ENCODE assay signal across 11 cellular contexts in the genomic region with DNA sequence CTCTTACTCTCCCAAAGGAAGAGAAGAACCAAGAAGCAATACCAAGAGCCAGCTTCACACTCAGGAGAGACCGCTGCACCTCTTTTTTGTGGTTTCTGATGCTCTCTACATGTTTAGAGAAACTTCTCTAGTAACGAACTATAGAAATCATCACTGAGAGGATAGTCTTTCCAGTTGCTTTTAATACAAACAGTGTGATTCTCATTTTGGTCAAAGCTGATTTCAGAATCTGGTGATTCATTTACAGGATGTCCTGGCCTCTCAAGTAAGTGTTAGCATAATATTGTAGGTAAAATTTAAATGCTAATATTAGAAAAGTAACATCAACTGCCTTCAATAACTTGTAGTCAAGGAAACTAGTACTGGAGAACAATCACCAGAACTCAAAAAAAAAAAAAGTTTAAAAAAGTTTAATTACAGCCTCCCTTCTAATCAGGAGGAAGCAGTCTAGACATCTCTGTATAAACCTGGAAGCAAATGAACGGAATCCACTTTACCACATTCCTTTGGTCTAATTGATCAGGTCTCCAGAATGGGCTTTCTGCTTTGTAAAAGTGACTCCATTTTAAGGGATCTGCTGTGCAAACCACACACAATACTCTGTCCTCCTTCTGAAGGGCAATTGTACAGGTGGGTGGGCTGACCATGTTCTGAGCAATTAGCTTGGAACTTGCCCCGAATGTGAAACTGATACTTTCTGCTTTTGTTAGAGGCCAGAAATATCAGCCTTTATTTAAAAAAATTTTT. TPM values are rescaled to one million over a fixed set of nuclear protein-coding genes. Genes with fewer than 3 reads are reported as not detected.
DNase-seq lines count a peak whose midpoint lies in the region; TF ChIP-seq lines count a peak whose summit lies in the region.
"Had no signal": no experiment of that assay in that cellular context is flagged by ENCODE, and none has a peak within 500 bp of the region (broad histone marks: within the 10 kb centered on the region; RNA-seq: fewer than 3 reads in every experiment).

No MANE protein-coding gene starts in this region.

- H3K27me3 ChIP-seq in mammary epithelial cell (ENCODE audit: insufficient read depth, low read length) (no peaks in the 10 kb centered on the region), transverse colon (peaks cover 14% of the 10 kb centered on the region)

- H4K20me1 ChIP-seq in mammary epithelial cell (ENCODE audit: insufficient read depth, low read length): no peaks in the 10 kb centered on the region

- no peak for TF ChIP-seq EP300 in transverse colon (IDR thresholded peaks at IDR 0.05; ENCODE audit: low read depth)

- dilution Hi-C loops in mammary epithelial cell (cut with HindIII; ENCODE audit: low sequenced_read_pairs): no loop called here

- no peak overlapping the region for H2AFZ ChIP-seq in mammary epithelial cell (ENCODE audit: low read depth, low read length)

- H3K4me3 ChIP-seq in mammary epithelial cell (replicated peaks in 1 of 3; ENCODE audit: insufficient read depth in 1 of 3, low read depth in 2 of 3, low read length in 3 of 3) (no peak overlapping the region), transverse colon (peak overlapping the region in 1 of 4 donors; percentile 77), lower leg skin (ENCODE audit: low read depth, poor library complexity, severe bottlenecking) (no peak overlapping the region)

- H3K9me3 ChIP-seq in mammary epithelial cell (replicated peaks; ENCODE audit: insufficient read depth, low read length): no peaks in the 10 kb centered on the region
- H3K9me3 ChIP-seq in transverse colon: no peaks in the 10 kb centered on the region

- H3K36me3 ChIP-seq in mammary epithelial cell (ENCODE audit: insufficient read depth, low read length) (peaks cover 10% of the 10 kb centered on the region), transverse colon (no peaks in the 10 kb centered on the region)

- no peak overlapping the region for H3K9ac ChIP-seq in mammary epithelial cell (ENCODE audit: insufficient read depth, low read length)

- H3K4me1 ChIP-seq in mammary epithelial cell (ENCODE audit: insufficient read depth, low read length) (peaks cover 71% of the 10 kb centered on the region), transverse colon (peaks cover 27 to 75% (median 67%) of the 10 kb centered on the region in 4 donors)

- peak overlapping the region; percentile 73 for H3K4me2 ChIP-seq in mammary epithelial cell (ENCODE audit: insufficient read depth, low read depth, low read length)

- TF ChIP-seq CTCF in mammary epithelial cell (conservative IDR thresholded peaks at IDR 0.05 in 1 of 2, IDR thresholded peaks at IDR 0.05 in 1 of 2; ENCODE audit: extremely low read depth in 1 of 2, insufficient read depth in 1 of 2, low read depth in 1 of 2, low read length in 2 of 2) (no peak), transverse colon (IDR thresholded peaks at IDR 0.05) (no peak), lower leg skin (IDR thresholded peaks at IDR 0.05) (no peak), GM20000 (IDR thresholded peaks at IDR 0.05; ENCODE audit: extremely low read depth, missing control alignments) (no peak)

- peak overlapping the region; percentile 47 for H3K27ac ChIP-seq in mammary epithelial cell (ENCODE audit: insufficient read depth, low read depth, low read length)
- peak overlapping the region; percentile 85 to 91 (median 88) for H3K27ac ChIP-seq in transverse colon

- in situ Hi-C loops in mammary epithelial cell (cut with MboI; ENCODE audit: low sequenced_read_pairs in 2 of 2): no loop called here
- in situ Hi-C loops in transverse colon (cut with MboI; ENCODE audit: low pct_ligation_motif_present in 1 of 4, low pct_unique_long_range_greater_than_20kb in 1 of 4, low sequenced_read_pairs in 3 of 4): no loop called here

- CTCF ChIA-PET in mammary epithelial cell (lab: Charles Lee; ENCODE audit: low non-redundant PET): interaction anchor here (0.8 kb wide), 1 partner anchor 27 kb away, joined by 3 read pairs; no protein-coding TSS in a partner anchor

- peaks cover 41% of the 10 kb centered on the region for H3K79me2 ChIP-seq in mammary epithelial cell (ENCODE audit: insufficient read depth, low read length)

- DNase-seq in LHCN-M2 (ENCODE audit: low read depth): peak; percentile 64
- peak; percentile 42 for DNase-seq in mammary epithelial cell
- peak; percentile 87 for DNase-seq in kidney tubule cell (ENCODE audit: low spot score)
- DNase-seq in transverse colon: no peak
- DNase-seq in lower leg skin (ENCODE audit: low spot score in 2 of 2): no peak
- no peak for DNase-seq in Ammon's horn (ENCODE audit: low spot score)
- DNase-seq in NCI-H187 (lab: John Stamatoyannopoulos, UW): no peak
- DNase-seq in GM20000 (ENCODE audit: low spot score): no peak
- DNase-seq: activated CD4-positive, alpha-beta T cell treated with anti-CD3 and anti-CD28 coated beads, Interleukin-2, amount 10 ng/mL, durations not matched to agents 7 days and 5 days; NCI-H2029; SHP77 had no signal

- TF ChIP-seq POLR2A in transverse colon (IDR thresholded peaks at IDR 0.05) (no peak), lower leg skin (IDR thresholded peaks at IDR 0.05) (no peak)

- BruUV-seq in mammary epithelial cell (replicated peaks; lab: Mats Ljungman, UMichigan): no TSS peak

- intact Hi-C loops in mammary epithelial cell (cut with micrococcal nuclease) (loop anchor here (5.0 kb wide), 2 partner anchors 53 to 62 kb away; no protein-coding TSS in a partner anchor), transverse colon (cut with DNase I; ENCODE audit: low total_unique reads) (loop anchor here (5.0 to 10.0 kb wide), 3 partner anchors 65 to 145 kb away; no protein-coding TSS in a partner anchor), lower leg skin (cut with DNase I; ENCODE audit: low total_unique reads) (no loop called here)

- 87% methylated on average over 4 of the region's 4 CpGs for WGBS in mammary epithelial cell (ENCODE audit: low coverage, missing lambda C conversion rate)
- WGBS in transverse colon (ENCODE audit: low coverage in 1 of 2), 2 donors: 61 to 86% methylated on average over 1 to 4 of the region's 4 CpGs
- 77 to 84% methylated on average over 4 of the region's 4 CpGs for WGBS in lower leg skin, 2 donors

RNA-seq across cellular contexts. Expression of a gene that starts 3.0 kb away (rescaled TPM):
- total RNA-seq in LHCN-M2 (2014; rRNA removed): 140 and 161 TPM in 2 replicates
- 101 TPM for polyA plus RNA-seq in LHCN-M2 (2012)
- 100 to 1,000 TPM; 219 to 285 TPM for total RNA-seq in mammary epithelial cell
- polyA plus RNA-seq in mammary epithelial cell: 76.2 TPM
- polyA minus RNA-seq in mammary epithelial cell: 447 TPM
- 100 to 1,000 TPM in 2 of 4 donors, 10 to 100 TPM in 2; 54.2 to 119 (median 90.3) TPM for total RNA-seq in transverse colon
- 10 to 100 TPM; 43.9 to 84.8 (median 65.2) TPM for total RNA-seq in lower leg skin
- total RNA-seq: activated CD4-positive, alpha-beta T cell treated with anti-CD3 and anti-CD28 coated beads, Interleukin-2, amount 10 ng/mL, durations not matched to agents 7 days and 5 days had no signal

Comparison
In these comparisons a context has a peak if more than half of its experiments do, and no peak if none do; other contexts are left out.
1. DNase-seq: peak in LHCN-M2 (single experiment), mammary epithelial cell (single experiment) and kidney tubule cell (single experiment); none in transverse colon (single experiment), lower leg skin (0 of 2), Ammon's horn (single experiment), NCI-H187 (0 of 2) and GM20000 (single experiment).